Comparison of ENCODE assay signal across 7 cellular contexts in genomic region chrX:49322266-49322665, GRCh38. TPM values are rescaled to one million over a fixed set of nuclear protein-coding genes. Genes with fewer than 3 reads are reported as not detected.
"Had no signal": no experiment of that assay in that cellular context is flagged by ENCODE, and none has a peak within 500 bp of the region (broad histone marks: within the 10 kb centered on the region; RNA-seq: fewer than 3 reads in every experiment).

No MANE protein-coding gene starts in this region.

RNA-seq across cellular contexts. Expression of gene GAGE12J, which starts 0.4 kb away (rescaled TPM):
- total RNA-seq: GM23248, GM23338, H1, H4, H7, H9, HFFc6 had no signal
- polyA plus RNA-seq: GM23248, GM23338, H1 had no signal

RNA-seq across cellular contexts. Expression of gene GAGE13, which starts 9.1 kb away (rescaled TPM):
- total RNA-seq: GM23248, GM23338, H1, H4, H7, H9, HFFc6 had no signal
- polyA plus RNA-seq: GM23248, GM23338, H1 had no signal

RNA-seq across cellular contexts. Expression of gene GAGE10, which starts 18.8 kb away (rescaled TPM):
- total RNA-seq: GM23248, GM23338, H1, H4, H7, H9, HFFc6 had no signal
- polyA plus RNA-seq: GM23248, GM23338, H1 had no signal

RNA-seq across cellular contexts. Expression of gene FOXP3, which starts 57.8 kb away (rescaled TPM):
- total RNA-seq: GM23248, H4 had no signal
